Comparison of ENCODE assay signal across 1 cellular context in genomic region chr5:115296130-115296997, GRCh38.
TF ChIP-seq lines count a peak whose summit lies in the region.

TSS of gene CCDC112 (minus strand) at chr5:115296654. CDS start at chr5:115296543, 111 bp downstream.

TF ChIP-seq in H1, 55 proteins besides CTCF, POLR2A, EP300 and RAD21 (continued from another document):
- TF ChIP-seq KDM4A (IDR thresholded peaks at IDR 0.05; ENCODE audit: low read depth, low read length, severe bottlenecking) = peak; percentile 80
- 0 out of 4 replicates have a peak, but pooled peaks of 1 of the 2 experiments have one; percentile 35 for TF ChIP-seq SIN3A (conservative IDR thresholded peaks at IDR 0.05 in 1 of 2, IDR thresholded peaks at IDR 0.05 in 1 of 2; ENCODE audit: low read depth in 1 of 2, low read length in 2 of 2)
- no peak for TF ChIP-seq KDM1A (IDR thresholded peaks at IDR 0.05; ENCODE audit: borderline replicate concordance, low read length)
- no peak for TF ChIP-seq CTBP2 (IDR thresholded peaks at IDR 0.05; ENCODE audit: borderline replicate concordance, insufficient read depth, insufficient read length, low read length)
- TF ChIP-seq CHD7 (IDR thresholded peaks at IDR 0.05; ENCODE audit: insufficient replicate concordance, low read length) = no peak
- 0 out of 2 replicates have a peak, but pooled peaks have one; percentile 36 for TF ChIP-seq CREB1 (IDR thresholded peaks at IDR 0.05)
- no peak for TF ChIP-seq CHD2 (IDR thresholded peaks at IDR 0.05; ENCODE audit: low read length)
- TF ChIP-seq ASH2L (IDR thresholded peaks at IDR 0.05; ENCODE audit: low read length) = peak; percentile 77
- no peak for TF ChIP-seq CBX8 (IDR thresholded peaks at IDR 0.05; ENCODE audit: borderline replicate concordance, low read depth, low read length)
- TF ChIP-seq SIX5 (IDR thresholded peaks at IDR 0.05; ENCODE audit: low read depth, low read length) = no peak
TF ChIP-seq in H1: peak in this region for 14.
